Comparison of ENCODE assay signal across 13 cellular contexts in genomic region chr14:104750658-104751057, GRCh38. TPM values are rescaled to one million over a fixed set of nuclear protein-coding genes. Genes with fewer than 3 reads are reported as not detected.
DNase-seq lines count a peak whose midpoint lies in the region; ATAC-seq and TF ChIP-seq lines count a peak whose summit lies in the region.
"Had no signal": no experiment of that assay in that cellular context is flagged by ENCODE, and none has a peak within 500 bp of the region (broad histone marks: within the 10 kb centered on the region; RNA-seq: fewer than 3 reads in every experiment).

No MANE protein-coding gene starts in this region.

- H3K79me2 ChIP-seq in DND-41 (ENCODE audit: insufficient read depth, low read length): peaks cover 31% of the 10 kb centered on the region

- H3K27me3 Mint-ChIP-seq in CD4-positive, CD25-positive, alpha-beta regulatory T cell: no peaks in the 10 kb centered on the region
- no peaks in the 10 kb centered on the region for H3K27me3 Mint-ChIP-seq in activated CD4-positive, alpha-beta memory T cell treated with anti-CD3 and anti-CD28 coated beads, Interleukin-2, amount 10 ng/mL, durations not matched to agents 7 days and 5 days
- H3K27me3 Mint-ChIP-seq in mesothelial cell of epicardium (ENCODE audit: low read depth): no peaks in the 10 kb centered on the region

- POLR2A ChIA-PET in activated CD4-positive, alpha-beta memory T cell treated with anti-CD3 and anti-CD28 coated beads, Interleukin-2, amount 10 ng/mL, durations not matched to agents 7 days and 5 days (lab: Charles Lee): interaction anchor here (1.4 to 3.2 kb wide), 2 partner anchors 27 to 113 kb away, joined by 3 to 29 read pairs; partner anchors contain the start of gene ADSS1

- H3K4me2 ChIP-seq in DND-41 (ENCODE audit: insufficient read depth, low read length): no peak overlapping the region

- peaks cover 31% of the 10 kb centered on the region for H3K4me1 ChIP-seq in CD4-positive, CD25-positive, alpha-beta regulatory T cell (ENCODE audit: control insufficient read depth, insufficient read depth, low read length, poor library complexity, severe bottlenecking)
- H3K4me1 ChIP-seq in DND-41 (ENCODE audit: insufficient read depth, low read length): peaks cover 30% of the 10 kb centered on the region
- H3K4me1 ChIP-seq in foreskin keratinocyte: peaks cover 20% of the 10 kb centered on the region

- H3K4me3 Mint-ChIP-seq in CD4-positive, CD25-positive, alpha-beta regulatory T cell: peak overlapping the region; percentile 58 to 69 (median 58)
- peak overlapping the region; percentile 48 for H3K4me3 Mint-ChIP-seq in activated CD4-positive, alpha-beta memory T cell treated with anti-CD3 and anti-CD28 coated beads, Interleukin-2, amount 10 ng/mL, durations not matched to agents 7 days and 5 days
- H3K4me3 Mint-ChIP-seq in mesothelial cell of epicardium: peak overlapping the region; percentile 17

- TF ChIP-seq CTCF in DND-41 (IDR thresholded peaks at IDR 0.05; ENCODE audit: borderline replicate concordance, extremely low read depth, low read length, poor library complexity, severe bottlenecking) (no peak), mesothelial cell of epicardium (IDR thresholded peaks at IDR 0.05; ENCODE audit: unreplicated experiment) (no peak), foreskin keratinocyte (conservative IDR thresholded peaks at IDR 0.05) (no peak)

- H3K4me3 ChIP-seq in CD4-positive, CD25-positive, alpha-beta regulatory T cell (ENCODE audit: low read depth, low read length): no peak overlapping the region
- H3K4me3 ChIP-seq in DND-41 (ENCODE audit: low read depth in 1 of 2, low read length in 2 of 2): no peak overlapping the region
- H3K4me3 ChIP-seq: Peyer's patch, sigmoid colon had no signal

- peaks cover 4% of the 10 kb centered on the region for H3K36me3 Mint-ChIP-seq in CD4-positive, CD25-positive, alpha-beta regulatory T cell
- no peaks in the 10 kb centered on the region for H3K36me3 Mint-ChIP-seq in activated CD4-positive, alpha-beta memory T cell treated with anti-CD3 and anti-CD28 coated beads, Interleukin-2, amount 10 ng/mL, durations not matched to agents 7 days and 5 days (ENCODE audit: low read depth)
- no peaks in the 10 kb centered on the region for H3K36me3 Mint-ChIP-seq in mesothelial cell of epicardium

- peaks cover 0 to 42% (median 17%) of the 10 kb centered on the region in 4 donors for H3K4me1 Mint-ChIP-seq in CD4-positive, CD25-positive, alpha-beta regulatory T cell
- H3K4me1 Mint-ChIP-seq in activated CD4-positive, alpha-beta memory T cell treated with anti-CD3 and anti-CD28 coated beads, Interleukin-2, amount 10 ng/mL, durations not matched to agents 7 days and 5 days: peaks cover 34% of the 10 kb centered on the region
- H3K4me1 Mint-ChIP-seq in mesothelial cell of epicardium: peaks cover 30% of the 10 kb centered on the region

- no peaks in the 10 kb centered on the region for H3K27me3 ChIP-seq in CD4-positive, CD25-positive, alpha-beta regulatory T cell (ENCODE audit: control insufficient read depth, insufficient read depth, low read length)
- no peaks in the 10 kb centered on the region for H3K27me3 ChIP-seq in DND-41 (ENCODE audit: insufficient read depth, low read length, poor library complexity)
- no peaks in the 10 kb centered on the region for H3K27me3 ChIP-seq in foreskin keratinocyte
- H3K27me3 ChIP-seq: Peyer's patch, sigmoid colon had no signal

- DNase-seq in CD4-positive, CD25-positive, alpha-beta regulatory T cell: no peak
- DNase-seq in DND-41 (peak; percentile 55), mesothelial cell of epicardium (ENCODE audit: low spot score in 2 of 2, unreplicated experiment in 2 of 2) (no peak), NCI-H1092 (lab: John Stamatoyannopoulos, UW) (no peak), foreskin keratinocyte (no peak)
- no peak for DNase-seq in activated CD4-positive, alpha-beta memory T cell treated with anti-CD3 and anti-CD28 coated beads, Interleukin-2, amount 10 ng/mL, durations not matched to agents 7 days and 5 days
- DNase-seq: NCI-H1105 treated with DMSO at 0.1 percent for 48 hours, NCI-H345, Peyer's patch, sigmoid colon, substantia nigra had no signal

- H3K27ac ChIP-seq in CD4-positive, CD25-positive, alpha-beta regulatory T cell (ENCODE audit: insufficient read depth, low read length, poor library complexity, severe bottlenecking): no peak overlapping the region
- no peak overlapping the region for H3K27ac ChIP-seq in DND-41 (ENCODE audit: low read length)
- H3K27ac ChIP-seq in foreskin keratinocyte: no peak overlapping the region
- H3K27ac ChIP-seq: sigmoid colon had no signal

- CTCF ChIA-PET in activated CD4-positive, alpha-beta memory T cell treated with anti-CD3 and anti-CD28 coated beads, Interleukin-2, amount 10 ng/mL, durations not matched to agents 7 days and 5 days (lab: Charles Lee): interaction anchor here (4.6 kb wide), 1 partner anchor 15 kb away, joined by 29 read pairs; no protein-coding TSS in a partner anchor

- no peak overlapping the region for H3K27ac Mint-ChIP-seq in CD4-positive, CD25-positive, alpha-beta regulatory T cell
- no peak overlapping the region for H3K27ac Mint-ChIP-seq in activated CD4-positive, alpha-beta memory T cell treated with anti-CD3 and anti-CD28 coated beads, Interleukin-2, amount 10 ng/mL, durations not matched to agents 7 days and 5 days
- H3K27ac Mint-ChIP-seq in mesothelial cell of epicardium: no peak overlapping the region

- peaks cover 24% of the 10 kb centered on the region for H4K20me1 ChIP-seq in DND-41 (ENCODE audit: insufficient read depth, low read length)

- H3K9me3 ChIP-seq in CD4-positive, CD25-positive, alpha-beta regulatory T cell (ENCODE audit: control insufficient read depth in 2 of 2, low read length in 2 of 2): no peaks in the 10 kb centered on the region
- H3K9me3 ChIP-seq in DND-41 (ENCODE audit: insufficient read depth, low read length, severe bottlenecking): no peaks in the 10 kb centered on the region
- H3K9me3 ChIP-seq: Peyer's patch, sigmoid colon had no signal

- H3K9me3 Mint-ChIP-seq in CD4-positive, CD25-positive, alpha-beta regulatory T cell: no peaks in the 10 kb centered on the region
- H3K9me3 Mint-ChIP-seq in activated CD4-positive, alpha-beta memory T cell treated with anti-CD3 and anti-CD28 coated beads, Interleukin-2, amount 10 ng/mL, durations not matched to agents 7 days and 5 days: no peaks in the 10 kb centered on the region
- H3K9me3 Mint-ChIP-seq in mesothelial cell of epicardium: no peaks in the 10 kb centered on the region

- peaks cover 3% of the 10 kb centered on the region for H3K36me3 ChIP-seq in CD4-positive, CD25-positive, alpha-beta regulatory T cell (ENCODE audit: control insufficient read depth, insufficient read depth, low read length)
- H3K36me3 ChIP-seq in DND-41 (ENCODE audit: insufficient read depth, low read length): peaks cover 16% of the 10 kb centered on the region

- H3K9ac ChIP-seq in DND-41 (ENCODE audit: low read depth, low read length): no peak overlapping the region

- H2AFZ ChIP-seq in DND-41 (ENCODE audit: low read depth, low read length): 0 out of 2 replicates have a peak overlapping the region, but pooled peaks have one; percentile 15

- no peak for ATAC-seq in CD4-positive, CD25-positive, alpha-beta regulatory T cell (ENCODE audit: low read depth in 2 of 2)
- ATAC-seq in DND-41 (ENCODE audit: insufficient read depth, low read depth): no peak
- no peak for ATAC-seq in HG02981 (IDR thresholded peaks at IDR 0.05; ENCODE audit: unreplicated experiment)
- ATAC-seq in foreskin keratinocyte: no peak
- ATAC-seq: HCT116 had no signal

RNA-seq across cellular contexts. Expression of gene SIVA1, which starts 2.3 kb away (rescaled TPM):
- 82.6 TPM for total RNA-seq in CD4-positive, CD25-positive, alpha-beta regulatory T cell
- polyA plus RNA-seq in CD4-positive, CD25-positive, alpha-beta regulatory T cell: 100 to 1,000 TPM; 234 to 281 (median 246) TPM
- total RNA-seq in activated CD4-positive, alpha-beta memory T cell treated with anti-CD3 and anti-CD28 coated beads, Interleukin-2, amount 10 ng/mL, durations not matched to agents 7 days and 5 days: 10 to 100 TPM; 87.0 to 96.2 TPM
- total RNA-seq in mesothelial cell of epicardium (68.7 to 70.9 TPM (median 70.9 TPM) in 3 replicates), foreskin keratinocyte (110 and 114 TPM in 2 replicates)
- polyA plus RNA-seq in foreskin keratinocyte: 182 and 190 TPM in 2 replicates

RNA-seq across cellular contexts. Expression of gene ADSS1, which starts 26.6 kb away (rescaled TPM):
- total RNA-seq in CD4-positive, CD25-positive, alpha-beta regulatory T cell: 1.9 TPM
- polyA plus RNA-seq in CD4-positive, CD25-positive, alpha-beta regulatory T cell: 1 to 10 TPM in 2 of 4 donors, under 1 TPM in 2; 0.10 to 1.7 (median 1.0) TPM
- 1 to 10 TPM in 1 of 2 experiments, under 1 TPM in 1; 0.98 to 1.2 TPM for total RNA-seq in activated CD4-positive, alpha-beta memory T cell treated with anti-CD3 and anti-CD28 coated beads, Interleukin-2, amount 10 ng/mL, durations not matched to agents 7 days and 5 days
- total RNA-seq in mesothelial cell of epicardium: 14.1 to 17.1 TPM (median 14.4 TPM) in 3 replicates
- total RNA-seq in foreskin keratinocyte: 0.63 and 1.2 TPM in 2 replicates
- polyA plus RNA-seq in foreskin keratinocyte: 0.43 and 1.1 TPM in 2 replicates

RNA-seq across cellular contexts. Expression of gene AKT1, which starts 44.9 kb away (rescaled TPM):
- 86.0 TPM for total RNA-seq in CD4-positive, CD25-positive, alpha-beta regulatory T cell
- polyA plus RNA-seq in CD4-positive, CD25-positive, alpha-beta regulatory T cell: 10 to 100 TPM in 2 of 4 donors, 1 to 10 TPM in 2; 6.3 to 19.8 (median 12.4) TPM
- total RNA-seq in activated CD4-positive, alpha-beta memory T cell treated with anti-CD3 and anti-CD28 coated beads, Interleukin-2, amount 10 ng/mL, durations not matched to agents 7 days and 5 days: 100 to 1,000 TPM; 157 to 162 TPM
- 116 to 122 TPM (median 117 TPM) in 3 replicates for total RNA-seq in mesothelial cell of epicardium
- total RNA-seq in foreskin keratinocyte: 147 and 156 TPM in 2 replicates
- 113 and 123 TPM in 2 replicates for polyA plus RNA-seq in foreskin keratinocyte

RNA-seq across cellular contexts. Expression of gene ZBTB42, which starts 50.2 kb away (rescaled TPM):
- total RNA-seq in CD4-positive, CD25-positive, alpha-beta regulatory T cell: 3.6 TPM
- 1 to 10 TPM; 1.3 to 2.1 (median 1.9) TPM for polyA plus RNA-seq in CD4-positive, CD25-positive, alpha-beta regulatory T cell
- 1 to 10 TPM; 4.9 to 5.5 TPM for total RNA-seq in activated CD4-positive, alpha-beta memory T cell treated with anti-CD3 and anti-CD28 coated beads, Interleukin-2, amount 10 ng/mL, durations not matched to agents 7 days and 5 days
- total RNA-seq in mesothelial cell of epicardium (5.8 to 6.7 TPM (median 6.2 TPM) in 3 replicates), foreskin keratinocyte (2.3 TPM in 2 replicates)
- polyA plus RNA-seq in foreskin keratinocyte: 1.8 and 1.9 TPM in 2 replicates
